ENCODE assay signal across 19 cellular contexts in the genomic region with DNA sequence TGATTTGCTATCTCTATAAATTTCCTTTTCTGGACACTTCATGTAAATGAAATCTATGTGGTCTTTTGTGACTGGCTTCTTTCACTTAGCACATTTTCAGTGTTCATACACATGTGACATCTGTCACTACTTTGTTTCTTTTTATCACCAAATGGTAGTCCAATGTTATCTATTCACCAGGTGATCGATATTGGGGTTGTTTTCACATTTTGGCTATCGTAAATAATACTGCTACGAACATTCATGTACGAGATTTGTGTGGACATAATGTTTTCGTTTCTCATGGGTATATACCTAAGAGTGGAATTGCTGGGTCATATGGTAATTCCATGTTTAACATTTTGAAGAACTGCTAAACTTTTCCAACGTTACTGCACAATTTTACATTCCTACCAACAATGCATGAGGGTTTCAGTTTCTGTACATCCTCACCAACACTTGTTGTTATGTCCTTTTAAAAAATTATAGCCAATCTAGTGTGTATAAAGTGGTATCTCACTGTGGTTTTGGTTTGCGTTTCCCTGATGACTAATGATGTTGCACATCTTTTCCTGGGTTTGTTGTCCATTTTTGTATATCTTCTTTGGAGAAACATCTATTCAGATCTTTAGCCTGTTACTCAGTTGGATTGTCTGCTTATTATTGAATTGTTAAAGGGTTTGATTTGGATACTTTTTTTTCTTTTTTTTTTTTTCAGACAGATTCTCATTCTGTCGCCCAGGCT.
"Had no signal": no experiment of that assay in that cellular context is flagged by ENCODE, and none has a peak within 500 bp of the region (broad histone marks: within the 10 kb centered on the region; RNA-seq: fewer than 3 reads in every experiment).

No MANE protein-coding gene starts in this region.

- H3K9me3 Mint-ChIP-seq: naive thymus-derived CD8-positive, alpha-beta T cell; stimulated activated naive CD8-positive, alpha-beta T cell treated with anti-CD3 and anti-CD28 coated beads, Interleukin-15, Interleukin-2, amounts not matched to agents 100 ng/mL and 50 ng/mL, for 24 hours had no signal

- H3K4me3 ChIP-seq: body of pancreas, coronary artery, heart right ventricle, prostate gland, right atrium auricular region, skin epidermis, transverse colon had no signal

- H3K4me1 Mint-ChIP-seq: T-helper 17 cell had no signal

- H3K4me3 Mint-ChIP-seq: naive thymus-derived CD8-positive, alpha-beta T cell; stimulated activated naive CD8-positive, alpha-beta T cell treated with anti-CD3 and anti-CD28 coated beads, Interleukin-15, Interleukin-2, amounts not matched to agents 100 ng/mL and 50 ng/mL, for 24 hours; T-helper 17 cell had no signal

- DNase-seq: activated CD4-positive, alpha-beta T cell treated with anti-CD3 and anti-CD28 coated beads for 1 hour; activated CD8-positive, alpha-beta memory T cell treated with anti-CD3 and anti-CD28 coated beads for 24 hours; activated CD8-positive, alpha-beta memory T cell treated with anti-CD3 and anti-CD28 coated beads, Interleukin-2, amount 50 U/mL, for 48 hours; activated effector memory CD4-positive, alpha-beta T cell treated with anti-CD3 and anti-CD28 coated beads, Interleukin-2, amount 50 U/mL, for 16 hours; activated naive CD4-positive, alpha-beta T cell treated with anti-CD3 and anti-CD28 coated beads, Interleukin-2, amount 50 U/mL, for 16 hours; activated T-cell treated with anti-CD3 and anti-CD28 coated beads, Interleukin-2, amount 50 U/mL, for 48 hours; amygdala; body of pancreas; caudate nucleus; erythroblast; heart right ventricle; naive thymus-derived CD8-positive, alpha-beta T cell; T-helper 17 cell; transverse colon had no signal

- H3K27ac Mint-ChIP-seq: naive thymus-derived CD8-positive, alpha-beta T cell; stimulated activated naive CD8-positive, alpha-beta T cell treated with anti-CD3 and anti-CD28 coated beads, Interleukin-15, Interleukin-2, amounts not matched to agents 100 ng/mL and 50 ng/mL, for 24 hours; T-helper 17 cell had no signal

- ATAC-seq: body of pancreas; heart right ventricle; naive thymus-derived CD8-positive, alpha-beta T cell; T-helper 17 cell had no signal

- H3K27me3 Mint-ChIP-seq: stimulated activated naive CD8-positive, alpha-beta T cell treated with anti-CD3 and anti-CD28 coated beads, Interleukin-15, Interleukin-2, amounts not matched to agents 100 ng/mL and 50 ng/mL, for 24 hours had no signal
